Comparison of ENCODE assay signal across 7 cellular contexts in genomic region chr22:28976588-28976987, GRCh38.
A peak's percentile ranks its signal among the peaks of the same experiment; 100 is the strongest.
DNase-seq lines count a peak whose midpoint lies in the region; ATAC-seq and TF ChIP-seq lines count a peak whose summit lies in the region.

No MANE protein-coding gene starts in this region.

- H3K36me3 ChIP-seq in PC-3 (ENCODE audit: low read depth, low read length) (no peaks in the 10 kb centered on the region), fibroblast of lung (ENCODE audit: control insufficient read depth, insufficient read depth, low read length) (no peaks in the 10 kb centered on the region), OCI-LY7 (ENCODE audit: insufficient read depth, low read length) (no peaks in the 10 kb centered on the region)

- H3K4me3 ChIP-seq in PC-3 (ENCODE audit: low read length) (no peak overlapping the region), fibroblast of lung (replicated peaks in 1 of 4; ENCODE audit: control extremely low read depth in 1 of 4, insufficient read depth in 1 of 4, low read depth in 3 of 4, low read length in 4 of 4) (peak overlapping the region in 3 of 4 experiments; percentile 14 to 47 (median 15)), retinal pigment epithelial cell (ENCODE audit: low read length) (no peak overlapping the region), OCI-LY7 (ENCODE audit: low read depth, low read length, poor library complexity, severe bottlenecking) (no peak overlapping the region)

- no TSS peak for BruUV-seq in PC-3 (replicated peaks; lab: Mats Ljungman, UMichigan)
- no TSS peak for BruUV-seq in OCI-LY7 (replicated peaks; lab: Mats Ljungman, UMichigan)

- POLR2A ChIA-PET in PC-3 (lab: Charles Lee; ENCODE audit: unreplicated experiment) (interaction anchor here (0.6 kb wide), 1 partner anchor 158 kb away, joined by 3 read pairs; no protein-coding TSS in a partner anchor), OCI-LY7 (lab: Charles Lee) (no interaction called here)

- no peak overlapping the region for H2AFZ ChIP-seq in PC-3 (ENCODE audit: low read length)
- no peak overlapping the region for H2AFZ ChIP-seq in fibroblast of lung (ENCODE audit: low read length)
- H2AFZ ChIP-seq in OCI-LY7 (ENCODE audit: low read length) = no peak overlapping the region

- H3K79me2 ChIP-seq in PC-3 (ENCODE audit: low read length) = peaks cover 13% of the 10 kb centered on the region
- H3K79me2 ChIP-seq in fibroblast of lung (ENCODE audit: control insufficient read depth, insufficient read depth, low read length) = no peaks in the 10 kb centered on the region
- no peaks in the 10 kb centered on the region for H3K79me2 ChIP-seq in OCI-LY7 (ENCODE audit: insufficient read depth, low read depth, low read length)

- DNase-seq in H4 (ENCODE audit: low spot score) (peak; percentile 25), PC-3 (peak; percentile 74), fibroblast of lung (ENCODE audit: low read depth in 2 of 2) (peak; percentile 83 to 88), retinal pigment epithelial cell (ENCODE audit: low read depth) (peak; percentile 81), OCI-LY7 (ENCODE audit: low spot score) (no peak)
- DNase-seq in activated effector memory CD4-positive, alpha-beta T cell treated with anti-CD3 and anti-CD28 coated beads, Interleukin-2, amount 50 U/mL, for 16 hours = no peak

- no peaks in the 10 kb centered on the region for H3K27me3 ChIP-seq in PC-3 (ENCODE audit: low read length)
- no peaks in the 10 kb centered on the region for H3K27me3 ChIP-seq in fibroblast of lung (ENCODE audit: control insufficient read depth, insufficient read depth, low read length)

- H3K9me2 ChIP-seq in PC-3 (replicated peaks; ENCODE audit: low read length) = no peaks in the 10 kb centered on the region
- no peaks in the 10 kb centered on the region for H3K9me2 ChIP-seq in OCI-LY7 (ENCODE audit: insufficient read depth, low read length)

- peak overlapping the region; percentile 27 for H3K4me2 ChIP-seq in PC-3 (ENCODE audit: low read length)
- peak overlapping the region; percentile 92 for H3K4me2 ChIP-seq in fibroblast of lung (ENCODE audit: extremely low read depth, insufficient read depth, low read length)
- no peak overlapping the region for H3K4me2 ChIP-seq in OCI-LY7 (ENCODE audit: low read length)

- CTCF ChIA-PET in PC-3 (lab: Charles Lee) = interaction anchor here (0.6 kb wide), 1 partner anchor 64 kb away, joined by 6 read pairs; no protein-coding TSS in a partner anchor
- CTCF ChIA-PET in OCI-LY7 (lab: Charles Lee; ENCODE audit: unreplicated experiment) = no interaction called here

- peaks cover 3% of the 10 kb centered on the region; the same call in 1 of the 2 replicates for H4K20me1 ChIP-seq in PC-3 (ENCODE audit: low read length)
- no peaks in the 10 kb centered on the region for H4K20me1 ChIP-seq in fibroblast of lung (ENCODE audit: control insufficient read depth, extremely low read depth, insufficient read depth, low read length)
- no peaks in the 10 kb centered on the region for H4K20me1 ChIP-seq in OCI-LY7 (ENCODE audit: insufficient read depth, low read length)

- no peaks in the 10 kb centered on the region for H3K9me3 ChIP-seq in PC-3 (ENCODE audit: low read length)
- H3K9me3 ChIP-seq in fibroblast of lung (ENCODE audit: control insufficient read depth, insufficient read depth, low read depth, low read length) = no peaks in the 10 kb centered on the region
- no peaks in the 10 kb centered on the region for H3K9me3 ChIP-seq in OCI-LY7 (ENCODE audit: low read length)

- ATAC-seq in PC-3 (peak; percentile 85), GM18907 (IDR thresholded peaks at IDR 0.05; ENCODE audit: unreplicated experiment) (no peak)

- 0 out of 2 replicates have a peak overlapping the region, but pooled peaks have one; percentile 2 for H3K27ac ChIP-seq in PC-3 (ENCODE audit: low read length)
- H3K27ac ChIP-seq in fibroblast of lung (ENCODE audit: insufficient read depth, low read length) = no peak overlapping the region
- no peak overlapping the region for H3K27ac ChIP-seq in OCI-LY7 (ENCODE audit: low read depth, low read length, poor library complexity, severe bottlenecking)

- intact Hi-C loops in PC-3 (cut with micrococcal nuclease) (loop anchor here (10.0 kb wide), 1 partner anchor 92 kb away; the partner anchor contains the start of gene ZNRF3), OCI-LY7 (cut with micrococcal nuclease; ENCODE audit: unreplicated experiment) (no loop called here)

- H3K4me1 ChIP-seq in PC-3 (ENCODE audit: insufficient read depth, low read length) = peaks cover 25% of the 10 kb centered on the region
- peaks cover 6% of the 10 kb centered on the region for H3K4me1 ChIP-seq in fibroblast of lung (ENCODE audit: control insufficient read depth, extremely low read depth, insufficient read depth, low read length)
- no peaks in the 10 kb centered on the region for H3K4me1 ChIP-seq in OCI-LY7 (ENCODE audit: insufficient read depth, low read length, poor library complexity, severe bottlenecking)

- H3F3A ChIP-seq in PC-3 (ENCODE audit: low read length, unreplicated experiment) = no peaks in the 10 kb centered on the region

- H3K9ac ChIP-seq in PC-3 (ENCODE audit: low read length) (no peak overlapping the region), fibroblast of lung (ENCODE audit: insufficient read depth, low read length) (no peak overlapping the region)

- no peak for TF ChIP-seq CTCF in PC-3 (conservative IDR thresholded peaks at IDR 0.05; ENCODE audit: low read depth, low read length)
- no peak for TF ChIP-seq CTCF in fibroblast of lung (conservative IDR thresholded peaks at IDR 0.05 in 1 of 2, IDR thresholded peaks at IDR 0.05 in 1 of 2; ENCODE audit: low read depth in 1 of 2, low read length in 2 of 2)
- TF ChIP-seq CTCF in retinal pigment epithelial cell (conservative IDR thresholded peaks at IDR 0.05; ENCODE audit: low read depth, low read length) = no peak
- TF ChIP-seq CTCF in OCI-LY7 (conservative IDR thresholded peaks at IDR 0.05; ENCODE audit: low read length) = no peak

Comparison
In these comparisons a context has a peak if more than half of its experiments do, and no peak if none do; other contexts are left out.
1. DNase-seq: peak in H4 (single experiment), PC-3 (single experiment), fibroblast of lung (2 of 2) and retinal pigment epithelial cell (single experiment); none in activated effector memory CD4-positive, alpha-beta T cell treated with anti-CD3 and anti-CD28 coated beads, Interleukin-2, amount 50 U/mL, for 16 hours (single experiment) and OCI-LY7 (single experiment).
2. H3K4me3 ChIP-seq: peak in fibroblast of lung (3 of 4); none in PC-3 (single experiment), retinal pigment epithelial cell (single experiment) and OCI-LY7 (single experiment).